In genomic region chr4:118823471-118823870, GRCh38 we compare ENCODE assay signal across 11 cellular contexts. TPM values are rescaled to one million over a fixed set of nuclear protein-coding genes. Genes with fewer than 3 reads are reported as not detected.
DNase-seq lines count a peak whose midpoint lies in the region; ATAC-seq and TF ChIP-seq lines count a peak whose summit lies in the region.
"Had no signal": no experiment of that assay in that cellular context is flagged by ENCODE, and none has a peak within 500 bp of the region (broad histone marks: within the 10 kb centered on the region; RNA-seq: fewer than 3 reads in every experiment).

No MANE protein-coding gene starts in this region.

- H3K4me3 ChIP-seq in retinal pigment epithelial cell (ENCODE audit: low read length) = no peak overlapping the region

- ATAC-seq in GM18502 (IDR thresholded peaks at IDR 0.05; ENCODE audit: poor library complexity, unreplicated experiment) (no peak), SK-N-SH treated with all-trans-retinoic acid at 6 μM for 48 hours (no peak), HG03280 (IDR thresholded peaks at IDR 0.05; ENCODE audit: unreplicated experiment) (no peak)
- ATAC-seq: activated naive CD4-positive, alpha-beta T cell treated with anti-CD3 and anti-CD28 coated beads, Interleukin-2, amount 50 U/mL, for 72 hours had no signal

- peak; percentile 91 for DNase-seq in NCI-H1092 treated with DMSO at 0.1 percent for 48 hours (lab: John Stamatoyannopoulos, UW)
- peak; percentile 77 for DNase-seq in NCI-H82 (lab: John Stamatoyannopoulos, UW)
- peak; percentile 59 for DNase-seq in dermis blood vessel endothelial cell
- peak; percentile 81 for DNase-seq in retinal pigment epithelial cell (ENCODE audit: low read depth)
- DNase-seq: CD4-positive, alpha-beta memory T cell; NCI-H1417 treated with DMSO at 0.1 percent for 48 hours; T-helper 9 cell had no signal

- TF ChIP-seq CTCF in retinal pigment epithelial cell (conservative IDR thresholded peaks at IDR 0.05; ENCODE audit: low read depth, low read length) = no peak

TF ChIP-seq in SK-N-SH treated with all-trans-retinoic acid at 6 μM for 48 hours, 23 proteins besides CTCF, POLR2A, EP300 and RAD21:
- TF ChIP-seq ZNF565 (CRISPR knock-in tag; conservative IDR thresholded peaks at IDR 0.05; ENCODE audit: low read depth) (no peak), ISL1 (CRISPR knock-in tag; IDR thresholded peaks at IDR 0.05) (no peak), CSRNP3 (CRISPR knock-in tag; IDR thresholded peaks at IDR 0.05) (no peak), ESRRG (CRISPR knock-in tag; IDR thresholded peaks at IDR 0.05) (no peak), BACH2 (CRISPR knock-in tag; IDR thresholded peaks at IDR 0.05; ENCODE audit: borderline replicate concordance) (no peak)

RNA-seq across cellular contexts. Expression of gene SEC24D, which starts 12.5 kb away (rescaled TPM):
- 43.6 and 65.5 TPM in 2 replicates for total RNA-seq in dermis blood vessel endothelial cell
